Comparison of ENCODE assay signal across 8 cellular contexts in the genomic region with DNA sequence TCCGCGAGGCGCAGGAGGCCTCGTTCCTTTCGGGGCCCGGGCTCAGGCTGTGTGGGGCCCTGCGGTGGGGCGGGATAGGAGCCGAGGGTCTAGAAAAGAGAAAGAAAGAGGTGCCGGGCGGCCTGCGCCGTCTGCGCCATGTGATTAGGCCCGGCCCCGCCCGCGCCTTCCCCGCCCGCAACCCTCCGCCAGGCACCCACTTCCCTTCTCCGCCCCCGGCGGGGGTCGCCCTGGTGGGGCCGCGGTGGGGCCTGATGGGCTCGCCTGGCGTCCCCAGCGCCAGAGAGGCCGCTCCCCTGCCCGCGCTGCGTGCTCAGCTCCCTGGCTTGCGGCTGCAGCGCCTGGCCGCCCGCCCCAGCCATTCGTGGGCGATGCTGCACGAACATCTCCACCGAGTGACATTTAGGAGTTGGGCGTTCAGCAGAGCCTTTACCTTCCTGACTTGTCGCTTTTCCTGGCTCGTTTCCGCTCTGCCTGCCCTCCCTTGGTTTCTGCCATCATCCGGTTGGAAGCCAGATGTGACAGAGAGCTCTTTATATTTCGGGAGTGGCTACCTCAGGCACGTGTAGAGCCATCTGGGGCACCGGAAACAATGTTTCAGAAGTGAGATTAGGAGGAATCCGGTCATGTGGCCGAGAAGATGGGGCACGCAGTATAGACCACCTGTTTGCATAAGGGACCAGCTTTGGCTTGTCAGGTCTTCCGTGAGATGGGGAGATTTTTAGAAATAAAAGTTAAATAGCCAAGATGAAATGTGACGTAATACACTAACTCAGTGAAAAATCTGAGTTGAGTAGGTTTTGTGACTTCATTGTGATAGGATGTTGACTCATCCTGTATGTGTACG. TPM values are rescaled to one million over a fixed set of nuclear protein-coding genes. Genes with fewer than 3 reads are reported as not detected.
A peak's percentile ranks its signal among the peaks of the same experiment; 100 is the strongest.
DNase-seq lines count a peak whose midpoint lies in the region; TF ChIP-seq lines count a peak whose summit lies in the region.

No MANE protein-coding gene starts in this region.

- H4K91ac ChIP-seq in H9 (ENCODE audit: insufficient read length, low read depth, low read length) = no peak overlapping the region

- peak overlapping the region; percentile 95 for H3K4me3 ChIP-seq in SJSA1
- H3K4me3 ChIP-seq in ovary = peak overlapping the region; percentile 96
- H3K4me3 ChIP-seq in tibial artery = peak overlapping the region; percentile 83 to 91

- H3K9me3 ChIP-seq in ES-I3 (ENCODE audit: control insufficient read depth, insufficient read depth, low read length) = no peaks in the 10 kb centered on the region
- H3K9me3 ChIP-seq in H9 (ENCODE audit: control insufficient read depth, low read depth, low read length) = no peaks in the 10 kb centered on the region
- H3K9me3 ChIP-seq in SJSA1 (replicated peaks) = no peaks in the 10 kb centered on the region; the same call in 1 of the 2 replicates
- no peaks in the 10 kb centered on the region for H3K9me3 ChIP-seq in ovary
- no peaks in the 10 kb centered on the region for H3K9me3 ChIP-seq in tibial artery

- no peaks in the 10 kb centered on the region for H3K9me3 Mint-ChIP-seq in H9
- H3K9me3 Mint-ChIP-seq in activated naive CD4-positive, alpha-beta T cell treated with anti-CD3 and anti-CD28 coated beads for 36 hours = no peaks in the 10 kb centered on the region

- TF ChIP-seq POLR2A in ovary (IDR thresholded peaks at IDR 0.05) = no peak

- no peak overlapping the region for H3K4ac ChIP-seq in H9 (ENCODE audit: low read depth, low read length)

- no peak overlapping the region for H2AK5ac ChIP-seq in H9 (ENCODE audit: insufficient read length, low read length)

- H3K27ac ChIP-seq in H9 (ENCODE audit: insufficient read length, low read depth, low read length) (no peak overlapping the region), SJSA1 (peak overlapping the region; percentile 77), ovary (peak overlapping the region; percentile 89 to 95), tibial artery (peak overlapping the region; percentile 95 to 97)

- H2BK20ac ChIP-seq in H9 (ENCODE audit: low read depth, low read length, poor library complexity, severe bottlenecking) = no peak overlapping the region

- H2BK5ac ChIP-seq in H9 (ENCODE audit: insufficient read length, low read length) = no peak overlapping the region

- no peak overlapping the region for H3T11ph ChIP-seq in H9 (ENCODE audit: low read length)

- CTCF ChIA-PET in activated naive CD4-positive, alpha-beta T cell treated with anti-CD3 and anti-CD28 coated beads for 36 hours (lab: Charles Lee) = interaction anchor here (2.2 to 3.9 kb wide), 2 partner anchors 31 to 130 kb away, joined by 5 to 24 read pairs; no protein-coding TSS in a partner anchor

- no peak overlapping the region for H3K18ac ChIP-seq in H9 (ENCODE audit: insufficient read length, low read depth, low read length)

- H3K23ac ChIP-seq in H9 (ENCODE audit: insufficient read length, low read depth, low read length) = no peak overlapping the region

- no peak overlapping the region for H3K56ac ChIP-seq in H9 (ENCODE audit: insufficient read length, low read depth, low read length)

- H3K9ac ChIP-seq in ES-I3 (ENCODE audit: low read depth, low read length) (peak overlapping the region; percentile 76), H9 (ENCODE audit: extremely low read depth, insufficient read length, low read length) (peak overlapping the region; percentile 42)

- no peak overlapping the region; the same call in 1 of the 2 replicates for H3K14ac ChIP-seq in H9 (ENCODE audit: insufficient read depth, low read length)

- H3K36me3 ChIP-seq in ES-I3 (ENCODE audit: insufficient read depth, low read length) (no peaks in the 10 kb centered on the region), SJSA1 (peaks cover 45% of the 10 kb centered on the region), ovary (no peaks in the 10 kb centered on the region), tibial artery (no peaks in the 10 kb centered on the region)

- H4K5ac ChIP-seq in H9 (ENCODE audit: insufficient read length, low read depth, low read length) = no peak overlapping the region

- H3K4me1 Mint-ChIP-seq in H9 = peaks cover 26 to 33% of the 10 kb centered on the region in 2 experiments
- peaks cover 41% of the 10 kb centered on the region for H3K4me1 Mint-ChIP-seq in activated naive CD4-positive, alpha-beta T cell treated with anti-CD3 and anti-CD28 coated beads for 36 hours (ENCODE audit: low read depth)

- H3K79me1 ChIP-seq in H9 (ENCODE audit: insufficient read depth, low read depth, low read length, poor library complexity, severe bottlenecking) = no peaks in the 10 kb centered on the region

- H3K4me1 ChIP-seq in ES-I3 (ENCODE audit: insufficient read depth, low read length) (0 out of 2 replicates have a peak, but pooled peaks cover 15% of the 10 kb centered on the region), H9 (ENCODE audit: insufficient read depth, low read length) (no peaks in the 10 kb centered on the region; the same call in 1 of the 2 replicates), SJSA1 (replicated peaks) (peaks cover 23% of the 10 kb centered on the region), ovary (ENCODE audit: insufficient read depth) (peaks cover 6% of the 10 kb centered on the region), tibial artery (peaks cover 0 to 50% (median 7%) of the 10 kb centered on the region in 4 donors)

- TF ChIP-seq CTCF in H9 (conservative IDR thresholded peaks at IDR 0.05) = no peak
- no peak for TF ChIP-seq CTCF in ovary (IDR thresholded peaks at IDR 0.05)
- no peak for TF ChIP-seq CTCF in tibial artery (IDR thresholded peaks at IDR 0.05)

- WGBS in H9 (ENCODE audit: extremely low coverage, insufficient read length, low lambda C conversion rate) = no CpG with 5 or more reads among the region's 56 CpGs
- 0% methylated on average over 38 to 56 of the region's 56 CpGs for WGBS in ovary, 3 donors

- DNase-seq in H9 (peak; percentile 54), M059J (ENCODE audit: low read depth) (peak; percentile 84), SJSA1 (ENCODE audit: low read depth in 1 of 2, low spot score in 2 of 2) (peak; percentile 61 to 82), glomerular endothelial cell (ENCODE audit: extremely low read depth, low read depth, low spot score) (peak; percentile 58), ovary (peak; percentile 50 to 73 (median 68)), tibial artery (peak; percentile 72 to 81)
- peak; percentile 86 for DNase-seq in activated naive CD4-positive, alpha-beta T cell treated with anti-CD3 and anti-CD28 coated beads for 36 hours

- H3K36me3 Mint-ChIP-seq in H9 (ENCODE audit: insufficient read depth in 1 of 3, low read depth in 3 of 3) = peaks cover 5 to 19% (median 7%) of the 10 kb centered on the region in 3 experiments; a peak in 6 of 7 replicates
- peaks cover 38% of the 10 kb centered on the region for H3K36me3 Mint-ChIP-seq in activated naive CD4-positive, alpha-beta T cell treated with anti-CD3 and anti-CD28 coated beads for 36 hours (ENCODE audit: low read depth)

- peaks cover 25% of the 10 kb centered on the region; the same call in 1 of the 2 replicates for H3K79me2 ChIP-seq in H9 (ENCODE audit: insufficient read depth, low read length)

- peak overlapping the region; percentile 92 for H3K4me2 ChIP-seq in H9 (ENCODE audit: insufficient read depth, insufficient read length, low read length)

- no peaks in the 10 kb centered on the region for H3K27me3 Mint-ChIP-seq in H9 (ENCODE audit: low read depth)
- no peaks in the 10 kb centered on the region for H3K27me3 Mint-ChIP-seq in activated naive CD4-positive, alpha-beta T cell treated with anti-CD3 and anti-CD28 coated beads for 36 hours (ENCODE audit: low read depth)

- no peaks in the 10 kb centered on the region for H4K20me1 ChIP-seq in H9 (ENCODE audit: control insufficient read depth, insufficient read depth, insufficient read length)

- H2BK120ac ChIP-seq in H9 (ENCODE audit: low read depth, low read length, poor library complexity, severe bottlenecking) = no peak overlapping the region

- no peaks in the 10 kb centered on the region for H3K27me3 ChIP-seq in H9 (ENCODE audit: insufficient read depth, low read length)
- no peaks in the 10 kb centered on the region for H3K27me3 ChIP-seq in SJSA1 (replicated peaks)
- no peaks in the 10 kb centered on the region for H3K27me3 ChIP-seq in ovary
- H3K27me3 ChIP-seq in tibial artery = no peaks in the 10 kb centered on the region

- TF ChIP-seq EP300 in ovary (IDR thresholded peaks at IDR 0.05) = no peak

- H3K27ac Mint-ChIP-seq in H9 = peak overlapping the region in 2 of 3 experiments; percentile 16 to 85; a peak in 4 of 7 replicates
- H3K27ac Mint-ChIP-seq in activated naive CD4-positive, alpha-beta T cell treated with anti-CD3 and anti-CD28 coated beads for 36 hours = peak overlapping the region; percentile 97

- H3K23me2 ChIP-seq in H9 (ENCODE audit: insufficient read length, low read depth, low read length, poor library complexity, severe bottlenecking) = peaks cover 10% of the 10 kb centered on the region

- no peak overlapping the region for H4K8ac ChIP-seq in H9 (replicated peaks; ENCODE audit: insufficient read length, low read depth, low read length)

- H2AFZ ChIP-seq in H9 (ENCODE audit: low read length) = no peak overlapping the region

- H2BK15ac ChIP-seq in H9 (ENCODE audit: low read depth, low read length) = no peak overlapping the region

- no peak overlapping the region for H2BK12ac ChIP-seq in H9 (ENCODE audit: insufficient read length, low read depth, low read length)

- H3K4me3 Mint-ChIP-seq in H9 = peak overlapping the region; percentile 79 to 96
- H3K4me3 Mint-ChIP-seq in activated naive CD4-positive, alpha-beta T cell treated with anti-CD3 and anti-CD28 coated beads for 36 hours = peak overlapping the region; percentile 90

- intact Hi-C loops in activated naive CD4-positive, alpha-beta T cell treated with anti-CD3 and anti-CD28 coated beads for 36 hours (cut with micrococcal nuclease) = loop anchor here (1.0 to 5.0 kb wide), 17 partner anchors 22 to 797 kb away; partner anchors contain the start of genes MFSD6, NABP1 and STAT1
- intact Hi-C loops in ovary (cut with DNase I) = loop anchor here in 2 of 4 donors (10.0 kb wide), 2 partner anchors 63 to 133 kb away; partner anchors contain the start of gene STAT1 (in 1 of the 2)
- intact Hi-C loops in tibial artery (cut with DNase I; ENCODE audit: low total_unique reads) = loop anchor here (10.0 kb wide), 1 partner anchor 503 kb away; no protein-coding TSS in a partner anchor

RNA-seq across cellular contexts. Expression of gene GLS, which starts 1.1 kb away (rescaled TPM):
- 69.3 and 70.6 TPM in 2 replicates for total RNA-seq in H9 (2021)
- 87.7 and 89.5 TPM in 2 replicates for total RNA-seq in M059J (2014; rRNA removed; shearing (Covaris generic))
- 176 and 177 TPM in 2 replicates for total RNA-seq in SJSA1 (2014; rRNA removed; shearing (Covaris generic))
- total RNA-seq in activated naive CD4-positive, alpha-beta T cell treated with anti-CD3 and anti-CD28 coated beads for 36 hours = 100 to 1,000 TPM; 248 to 255 TPM
- 110 and 122 TPM in 2 replicates for total RNA-seq in glomerular endothelial cell
- 100 to 1,000 TPM in 1 of 7 donors, 10 to 100 TPM in 6; 71.2 to 141 (median 77.1) TPM for total RNA-seq in ovary
- polyA plus RNA-seq in ovary = 10 to 100 TPM; 20.2 to 56.1 TPM
